In the genomic region with DNA sequence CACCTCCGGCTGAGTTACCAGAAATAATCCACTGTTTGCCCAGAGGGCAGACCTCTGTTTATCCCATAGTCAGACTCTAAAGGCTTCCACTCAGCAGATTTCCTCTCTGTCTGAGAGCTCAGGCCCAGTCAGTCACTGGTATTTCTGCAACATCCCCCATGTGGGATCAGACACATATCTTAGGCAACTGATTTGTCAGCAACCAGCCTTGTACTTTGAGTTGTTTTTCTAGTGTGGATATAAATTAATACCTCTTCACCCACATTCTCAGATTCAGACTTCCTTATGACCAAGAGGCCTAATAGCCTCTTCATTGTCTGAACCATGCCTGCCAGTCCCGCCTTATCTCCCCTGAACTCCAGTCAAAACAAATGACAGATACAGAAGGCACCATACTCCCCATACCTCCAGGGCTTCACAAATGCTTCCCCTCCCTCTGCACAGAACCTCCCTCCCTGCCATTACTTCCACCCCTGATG, we compare ENCODE assay signal across 1 cellular context.
TF ChIP-seq lines count a peak whose summit lies in the region.

No MANE protein-coding gene starts in this region.

TF ChIP-seq in IMR-90, 13 proteins besides CTCF, POLR2A, EP300 and RAD21 (continued from another document):
- TF ChIP-seq FOS (IDR thresholded peaks at IDR 0.05; ENCODE audit: low read depth, low read length), result no peak
- TF ChIP-seq, protein P1, sequence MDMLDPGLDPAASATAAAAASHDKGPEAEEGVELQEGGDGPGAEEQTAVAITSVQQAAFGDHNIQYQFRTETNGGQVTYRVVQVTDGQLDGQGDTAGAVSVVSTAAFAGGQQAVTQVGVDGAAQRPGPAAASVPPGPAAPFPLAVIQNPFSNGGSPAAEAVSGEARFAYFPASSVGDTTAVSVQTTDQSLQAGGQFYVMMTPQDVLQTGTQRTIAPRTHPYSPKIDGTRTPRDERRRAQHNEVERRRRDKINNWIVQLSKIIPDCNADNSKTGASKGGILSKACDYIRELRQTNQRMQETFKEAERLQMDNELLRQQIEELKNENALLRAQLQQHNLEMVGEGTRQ (IDR thresholded peaks at IDR 0.05; ENCODE audit: low read depth, low read length), result no peak
